10 cellular contexts compared by ENCODE assay signal in the genomic region with DNA sequence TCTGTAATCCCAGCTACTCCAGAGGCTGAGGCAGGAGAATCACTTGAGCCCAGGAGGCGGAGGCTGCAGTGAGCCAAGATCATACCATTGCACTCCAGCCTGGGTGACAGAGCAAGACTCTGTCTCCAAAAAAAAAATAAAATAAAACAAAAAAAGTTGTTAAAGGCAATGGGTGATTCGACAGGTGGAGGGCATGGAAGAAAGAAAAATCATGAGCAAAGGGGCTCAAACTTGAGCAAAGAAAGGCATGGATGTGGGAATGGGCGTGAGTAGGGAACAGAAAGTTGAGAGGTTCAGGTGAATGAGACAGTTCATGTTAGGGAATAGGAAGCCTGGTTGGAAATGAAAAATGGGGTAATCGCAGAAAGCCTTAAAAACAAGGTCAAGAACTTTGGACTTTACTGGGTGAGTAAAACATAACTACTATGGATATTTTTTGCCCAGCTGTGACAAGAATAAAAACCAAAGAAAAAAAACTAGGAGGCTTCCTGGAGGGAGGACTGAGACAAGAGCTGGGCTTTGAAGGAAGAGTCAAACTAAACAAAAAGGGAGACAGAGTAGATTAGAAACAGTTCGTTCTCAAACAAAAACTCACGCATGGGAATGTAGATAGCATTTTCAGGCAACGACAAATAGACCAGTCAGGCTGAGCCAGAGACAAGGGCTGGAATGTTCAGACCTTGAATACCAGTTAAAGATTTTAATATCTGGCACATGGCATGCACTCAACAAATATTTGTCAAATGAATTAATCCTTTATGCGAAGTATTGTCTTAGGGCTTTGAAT. TPM values are rescaled to one million over a fixed set of nuclear protein-coding genes. Genes with fewer than 3 reads are reported as not detected.
DNase-seq lines count a peak whose midpoint lies in the region; ATAC-seq and TF ChIP-seq lines count a peak whose summit lies in the region.
"Had no signal": no experiment of that assay in that cellular context is flagged by ENCODE, and none has a peak within 500 bp of the region (broad histone marks: within the 10 kb centered on the region; RNA-seq: fewer than 3 reads in every experiment).

No MANE protein-coding gene starts in this region.

- DNase-seq in EL: peak; percentile 33
- no peak for DNase-seq in WTC11 (ENCODE audit: low spot score)
- DNase-seq in left ventricle myocardium superior: no peak
- DNase-seq in retinal pigment epithelial cell (ENCODE audit: low read depth): peak; percentile 50
- no peak for DNase-seq in NCI-H2171 (lab: John Stamatoyannopoulos, UW)
- no peak for DNase-seq in NCI-H82 treated with DMSO at 0.1 percent for 48 hours (lab: John Stamatoyannopoulos, UW; ENCODE audit: unreplicated experiment)
- no peak for DNase-seq in NCI-H1694 treated with DMSO at 0.1 percent for 48 hours (lab: John Stamatoyannopoulos, UW)
- DNase-seq: NCI-H1092 had no signal

- H3K27ac Mint-ChIP-seq in WTC11: peak overlapping the region; percentile 18

- H3K4me1 Mint-ChIP-seq in WTC11: peaks cover 4% of the 10 kb centered on the region

- CTCF ChIA-PET in WTC11 (lab: Charles Lee): no interaction called here

- H3K9me3 Mint-ChIP-seq in WTC11: no peaks in the 10 kb centered on the region

- intact Hi-C loops in left ventricle myocardium superior (cut with micrococcal nuclease): no loop called here

- no peak for TF ChIP-seq CTCF in WTC11 (IDR thresholded peaks at IDR 0.05)
- TF ChIP-seq CTCF in retinal pigment epithelial cell (conservative IDR thresholded peaks at IDR 0.05; ENCODE audit: low read depth, low read length): no peak

- peaks cover 10% of the 10 kb centered on the region for H3K36me3 Mint-ChIP-seq in WTC11

- POLR2A ChIA-PET in WTC11 (lab: Charles Lee): interaction anchor here (0.6 kb wide), 1 partner anchor 109 kb away, joined by 3 read pairs; no protein-coding TSS in a partner anchor

- no peaks in the 10 kb centered on the region for H3K27me3 Mint-ChIP-seq in WTC11 (ENCODE audit: low read depth)

- ATAC-seq in WTC11 (no peak), left ventricle myocardium superior (peak; percentile 33), HG03159 (IDR thresholded peaks at IDR 0.05; ENCODE audit: unreplicated experiment) (no peak)
- ATAC-seq: Panc1 had no signal

- H3K4me3 ChIP-seq in retinal pigment epithelial cell (ENCODE audit: low read length): no peak overlapping the region

- H3K4me3 Mint-ChIP-seq in WTC11: no peak overlapping the region

TF ChIP-seq in WTC11, 78 proteins besides CTCF, POLR2A, EP300 and RAD21 (continues in another document):
- TF ChIP-seq NFYB (CRISPR knock-in tag; conservative IDR thresholded peaks at IDR 0.05; ENCODE audit: low read depth) (no peak), USF2 (CRISPR knock-in tag; IDR thresholded peaks at IDR 0.05) (no peak), SMAD3 (CRISPR knock-in tag; IDR thresholded peaks at IDR 0.05; ENCODE audit: borderline replicate concordance) (no peak), ZNF281 (CRISPR knock-in tag; IDR thresholded peaks at IDR 0.05) (no peak), GABPB1 (CRISPR knock-in tag; IDR thresholded peaks at IDR 0.05) (no peak), RORB (CRISPR knock-in tag; IDR thresholded peaks at IDR 0.05) (no peak), E2F4 (CRISPR knock-in tag; IDR thresholded peaks at IDR 0.05; ENCODE audit: borderline replicate concordance, low read depth) (no peak), EMX1 (CRISPR knock-in tag; IDR thresholded peaks at IDR 0.05) (no peak), ZNF416 (CRISPR knock-in tag; IDR thresholded peaks at IDR 0.05) (no peak), ATF3 (CRISPR knock-in tag; conservative IDR thresholded peaks at IDR 0.05) (no peak), IRF2 (CRISPR knock-in tag; IDR thresholded peaks at IDR 0.05; ENCODE audit: borderline replicate concordance, low read depth) (no peak), TEAD1 (CRISPR knock-in tag; IDR thresholded peaks at IDR 0.05) (no peak), HMGXB4 (CRISPR knock-in tag; IDR thresholded peaks at IDR 0.05) (no peak), ZNF219 (CRISPR knock-in tag; IDR thresholded peaks at IDR 0.05; ENCODE audit: borderline replicate concordance) (no peak), PRRX2 (CRISPR knock-in tag; IDR thresholded peaks at IDR 0.05) (no peak)
- TF ChIP-seq, protein P1, sequence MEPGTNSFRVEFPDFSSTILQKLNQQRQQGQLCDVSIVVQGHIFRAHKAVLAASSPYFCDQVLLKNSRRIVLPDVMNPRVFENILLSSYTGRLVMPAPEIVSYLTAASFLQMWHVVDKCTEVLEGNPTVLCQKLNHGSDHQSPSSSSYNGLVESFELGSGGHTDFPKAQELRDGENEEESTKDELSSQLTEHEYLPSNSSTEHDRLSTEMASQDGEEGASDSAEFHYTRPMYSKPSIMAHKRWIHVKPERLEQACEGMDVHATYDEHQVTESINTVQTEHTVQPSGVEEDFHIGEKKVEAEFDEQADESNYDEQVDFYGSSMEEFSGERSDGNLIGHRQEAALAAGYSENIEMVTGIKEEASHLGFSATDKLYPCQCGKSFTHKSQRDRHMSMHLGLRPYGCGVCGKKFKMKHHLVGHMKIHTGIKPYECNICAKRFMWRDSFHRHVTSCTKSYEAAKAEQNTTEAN (CRISPR knock-in tag; IDR thresholded peaks at IDR 0.05): no peak
- TF ChIP-seq, protein P2, sequence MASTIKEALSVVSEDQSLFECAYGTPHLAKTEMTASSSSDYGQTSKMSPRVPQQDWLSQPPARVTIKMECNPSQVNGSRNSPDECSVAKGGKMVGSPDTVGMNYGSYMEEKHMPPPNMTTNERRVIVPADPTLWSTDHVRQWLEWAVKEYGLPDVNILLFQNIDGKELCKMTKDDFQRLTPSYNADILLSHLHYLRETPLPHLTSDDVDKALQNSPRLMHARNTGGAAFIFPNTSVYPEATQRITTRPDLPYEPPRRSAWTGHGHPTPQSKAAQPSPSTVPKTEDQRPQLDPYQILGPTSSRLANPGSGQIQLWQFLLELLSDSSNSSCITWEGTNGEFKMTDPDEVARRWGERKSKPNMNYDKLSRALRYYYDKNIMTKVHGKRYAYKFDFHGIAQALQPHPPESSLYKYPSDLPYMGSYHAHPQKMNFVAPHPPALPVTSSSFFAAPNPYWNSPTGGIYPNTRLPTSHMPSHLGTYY (CRISPR knock-in tag; IDR thresholded peaks at IDR 0.05): no peak

RNA-seq across cellular contexts. Expression of gene PYM1, which starts 18.8 kb away (rescaled TPM):
- 55.5 to 61.7 TPM (median 57.3 TPM) in 3 replicates for total RNA-seq in WTC11 (2021)
- total RNA-seq in left ventricle myocardium superior: 16.2 TPM

RNA-seq across cellular contexts. Expression of gene DGKA, which starts 22.0 kb away (rescaled TPM):
- 19.8 to 25.5 TPM (median 23.6 TPM) in 3 replicates for total RNA-seq in WTC11 (2021)
- total RNA-seq in left ventricle myocardium superior: 6.9 TPM

RNA-seq across cellular contexts. Expression of gene PMEL, which starts 56.9 kb away (rescaled TPM):
- total RNA-seq in WTC11 (2021) (72.2 to 86.5 TPM (median 79.3 TPM) in 3 replicates), left ventricle myocardium superior (0.57 TPM)

RNA-seq across cellular contexts. Expression of gene CDK2, which starts 57.7 kb away (rescaled TPM):
- total RNA-seq in WTC11 (2021) (37.6 to 44.1 TPM (median 43.1 TPM) in 3 replicates), left ventricle myocardium superior (8.4 TPM)

Comparison
In these comparisons a context has a peak if more than half of its experiments do, and no peak if none do; other contexts are left out.
1. DNase-seq: peak in EL (single experiment) and retinal pigment epithelial cell (single experiment); none in WTC11 (single experiment), left ventricle myocardium superior (single experiment), NCI-H2171 (single experiment), NCI-H82 treated with DMSO at 0.1 percent for 48 hours (single experiment) and NCI-H1694 treated with DMSO at 0.1 percent for 48 hours (single experiment).
2. RNA of gene PMEL, which starts 56.9 kb away (total RNA-seq): 72.2 to 86.5 TPM in WTC11; 0.57 TPM in left ventricle myocardium superior (single experiment); every median in the first group is over 10 times any median in the second.